33 cellular contexts compared by ENCODE assay signal in the genomic region with DNA sequence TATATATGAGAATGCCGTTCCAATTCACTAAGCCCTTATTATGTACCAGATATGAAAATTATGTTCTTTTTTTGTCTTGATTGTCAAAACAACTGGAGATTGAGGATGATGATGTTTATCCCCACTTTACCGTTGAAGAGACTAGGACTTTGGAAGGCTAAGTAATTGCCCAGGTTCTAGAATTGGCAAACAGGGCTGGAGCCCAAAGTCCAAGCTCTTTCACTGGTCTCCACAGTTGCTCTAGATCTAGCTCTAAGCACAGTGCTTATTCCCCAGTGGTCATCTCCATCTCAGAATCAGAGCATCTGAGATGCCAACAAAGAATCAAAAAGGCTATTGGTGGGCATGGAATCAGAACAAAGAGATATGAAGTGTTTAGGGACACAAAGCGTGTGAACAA.
"Had no signal": no experiment of that assay in that cellular context is flagged by ENCODE, and none has a peak within 500 bp of the region (broad histone marks: within the 10 kb centered on the region; RNA-seq: fewer than 3 reads in every experiment).

No MANE protein-coding gene starts in this region.

- H3K36me3 ChIP-seq: ascending aorta, cardiac muscle cell had no signal

- ATAC-seq: activated CD8-positive, alpha-beta T cell treated with anti-CD3 and anti-CD28 coated beads for 36 hours; activated naive CD8-positive, alpha-beta T cell treated with anti-CD3 and anti-CD28 coated beads, Interleukin-2, amount 50 U/mL, for 24 hours; activated T-cell treated with anti-CD3 and anti-CD28 coated beads, Interleukin-2, amount 50 U/mL, for 4 hours; activated T-cell treated with anti-CD3 and anti-CD28 coated beads, Interleukin-2, amount 50 U/mL, for 72 hours; activated T-helper 17 cell treated with anti-CD3 and anti-CD28 coated beads, Interleukin-2, amount 50 U/mL, for 72 hours had no signal

- H3K4me3 ChIP-seq: ascending aorta, cardiac muscle cell had no signal

- H3K27me3 ChIP-seq: ascending aorta, cardiac muscle cell had no signal

- H3K27ac ChIP-seq: ascending aorta, cardiac muscle cell, VCaP had no signal

- H3K9me3 ChIP-seq: ascending aorta had no signal

- FAIRE-seq: bronchial epithelial cell, TTC549 had no signal

- DNase-seq: activated B cell treated with CpG ODN at 0.5 μM for 24 hours; activated CD4-positive, alpha-beta memory T cell treated with anti-CD3 and anti-CD28 coated beads for 36 hours; activated CD4-positive, alpha-beta T cell treated with anti-CD3 and anti-CD28 coated beads for 4 hours; activated CD4-positive, alpha-beta T cell treated with anti-CD3 and anti-CD28 coated beads, Interleukin-2, amount 10 ng/mL, durations not matched to agents 24 days and 14 days; activated CD4-positive, alpha-beta T cell treated with anti-CD3 and anti-CD28 coated beads, Interleukin-2, amount 50 U/mL, for 1 hour; activated CD4-positive, alpha-beta T cell treated with anti-CD3 and anti-CD28 coated beads, Interleukin-2, amount 50 U/mL, for 4 hours; activated CD4-positive, CD25-positive, alpha-beta regulatory T cell treated with anti-CD3 and anti-CD28 coated beads, Interleukin-2, amount 50 U/mL, for 72 hours; activated CD8-positive, alpha-beta memory T cell treated with anti-CD3 and anti-CD28 coated beads, Interleukin-2, amount 50 U/mL, for 4 hours; activated CD8-positive, alpha-beta T cell treated with anti-CD3 and anti-CD28 coated beads for 36 hours; activated effector memory CD4-positive, alpha-beta T cell treated with anti-CD3 and anti-CD28 coated beads, Interleukin-2, amount 50 U/mL, for 16 hours; activated gamma-delta T cell treated with Interleukin-2 at 50 U/mL for 16 hours; activated naive CD4-positive, alpha-beta T cell; activated naive CD4-positive, alpha-beta T cell treated with anti-CD3 and anti-CD28 coated beads for 36 hours; activated naive CD4-positive, alpha-beta T cell treated with anti-CD3 and anti-CD28 coated beads, Interleukin-2, amount 50 U/mL, for 16 hours; activated naive CD8-positive, alpha-beta T cell treated with anti-CD3 and anti-CD28 coated beads, Interleukin-2, amount 10 ng/mL, durations not matched to agents 7 days and 5 days; activated naive CD8-positive, alpha-beta T cell treated with anti-CD3 and anti-CD28 coated beads, Interleukin-2, amount 50 U/mL, for 24 hours; activated T-cell treated with anti-CD3 and anti-CD28 coated beads for 4 hours; activated T-cell treated with anti-CD3 and anti-CD28 coated beads, Interleukin-2, amount 50 U/mL, for 1 hour; activated T-cell treated with anti-CD3 and anti-CD28 coated beads, Interleukin-2, amount 50 U/mL, for 4 hours; activated T-cell treated with anti-CD3 and anti-CD28 coated beads, Interleukin-2, amount 50 U/mL, for 72 hours; amygdala; anterior cingulate cortex; caudate nucleus; cerebellar nuclear complex; T-helper 1 cell; T-helper 2 cell; T-helper 9 cell had no signal
